13 cellular contexts compared by ENCODE assay signal in the genomic region with DNA sequence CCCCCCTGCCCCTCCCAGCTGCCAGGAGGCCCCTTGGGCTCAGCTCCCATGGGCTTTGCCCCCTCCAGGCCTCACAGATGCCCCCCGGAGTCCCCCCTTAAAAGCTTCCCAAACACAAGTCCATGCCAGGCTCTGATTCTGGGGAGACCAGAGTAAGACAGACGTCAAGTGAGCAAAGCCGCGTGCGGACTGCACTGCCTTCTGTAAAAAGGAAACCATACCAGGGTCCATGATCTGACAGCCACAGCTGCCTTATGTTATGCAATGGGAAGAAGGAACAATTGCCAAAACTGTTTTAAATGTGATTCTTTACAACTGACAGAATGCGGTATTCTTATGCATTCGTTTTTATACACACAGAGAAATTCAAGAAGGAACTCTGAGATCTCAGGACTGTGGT. TPM values are rescaled to one million over a fixed set of nuclear protein-coding genes. Genes with fewer than 3 reads are reported as not detected.
DNase-seq lines count a peak whose midpoint lies in the region; ATAC-seq and TF ChIP-seq lines count a peak whose summit lies in the region.
"Had no signal": no experiment of that assay in that cellular context is flagged by ENCODE, and none has a peak within 500 bp of the region (broad histone marks: within the 10 kb centered on the region; RNA-seq: fewer than 3 reads in every experiment).

No MANE protein-coding gene starts in this region.

- peak overlapping the region; percentile 63 for H3K27ac ChIP-seq in A673 (ENCODE audit: low read depth, low read length, poor library complexity, severe bottlenecking)
- peak overlapping the region; percentile 84 for H3K27ac ChIP-seq in KMS-11
- peak overlapping the region in 1 of 4 donors; percentile 20 for H3K27ac ChIP-seq in tibial nerve
- H3K27ac ChIP-seq: parathyroid adenoma had no signal

- H3K4me3 ChIP-seq in A673 (ENCODE audit: low read depth, low read length, poor library complexity, severe bottlenecking): no peak overlapping the region
- H3K4me3 ChIP-seq in KMS-11 (IDR thresholded peaks at IDR 0.05; ENCODE audit: insufficient read depth, low read depth, low read length): no peak overlapping the region
- H3K4me3 ChIP-seq in mucosa of descending colon: no peak overlapping the region
- H3K4me3 ChIP-seq in tibial nerve: no peak overlapping the region

- no peaks in the 10 kb centered on the region for H3K79me2 ChIP-seq in KMS-11 (ENCODE audit: insufficient read depth, low read depth)
- H3K79me2 ChIP-seq: parathyroid adenoma had no signal

- TF ChIP-seq EP300 in tibial nerve (IDR thresholded peaks at IDR 0.05): no peak

- no peaks in the 10 kb centered on the region for H4K20me1 ChIP-seq in KMS-11 (ENCODE audit: insufficient read depth)

- H3K27me3 ChIP-seq in A673 (replicated peaks; ENCODE audit: insufficient read depth, low read depth, low read length, poor library complexity) (no peaks in the 10 kb centered on the region), KMS-11 (ENCODE audit: insufficient read depth, low read depth) (no peaks in the 10 kb centered on the region), tibial nerve (no peaks in the 10 kb centered on the region)

- WGBS in tibial nerve, 2 donors: 69 to 77% methylated on average over 7 of the region's 7 CpGs

- BruUV-seq in A673 (replicated peaks; lab: Mats Ljungman, UMichigan): no TSS peak

- TF ChIP-seq POLR2A in tibial nerve (IDR thresholded peaks at IDR 0.05): no peak

- intact Hi-C loops in A673 (cut with micrococcal nuclease; ENCODE audit: unreplicated experiment): no loop called here
- intact Hi-C loops in mucosa of descending colon (cut with DNase I, micrococcal nuclease): no loop called here
- intact Hi-C loops in activated CD8-positive, alpha-beta T cell treated with anti-CD3 and anti-CD28 coated beads for 36 hours (cut with micrococcal nuclease): no loop called here

- CTCF ChIA-PET in A673 (lab: Charles Lee): interaction anchor here (0.6 kb wide), 1 partner anchor 46 kb away, joined by 7 read pairs; no protein-coding TSS in a partner anchor
- CTCF ChIA-PET in activated CD8-positive, alpha-beta T cell treated with anti-CD3 and anti-CD28 coated beads for 36 hours (lab: Charles Lee): interaction anchor here (0.8 to 1.6 kb wide), 4 partner anchors 17 to 48 kb away, joined by 3 to 8 read pairs (median 4); no protein-coding TSS in a partner anchor

- H2AFZ ChIP-seq in KMS-11 (ENCODE audit: low read depth): no peak overlapping the region
- H2AFZ ChIP-seq: parathyroid adenoma had no signal

- ATAC-seq in T-helper 17 cell (no peak), mucosa of descending colon (peak; percentile 21)
- no peak for ATAC-seq in activated CD8-positive, alpha-beta T cell treated with anti-CD3 and anti-CD28 coated beads for 36 hours

- H3K4me2 ChIP-seq in KMS-11: peak overlapping the region; percentile 84

- H3K9me3 Mint-ChIP-seq in activated CD8-positive, alpha-beta T cell treated with anti-CD3 and anti-CD28 coated beads for 36 hours: no peaks in the 10 kb centered on the region
- H3K9me3 Mint-ChIP-seq: activated naive CD8-positive, alpha-beta T cell treated with anti-CD3 and anti-CD28 coated beads, Interleukin-2, amount 10 ng/mL, durations not matched to agents 7 days and 5 days had no signal

- H3K9me3 ChIP-seq in A673 (ENCODE audit: low read depth, low read length, poor library complexity, severe bottlenecking): no peaks in the 10 kb centered on the region
- no peaks in the 10 kb centered on the region for H3K9me3 ChIP-seq in T-helper 17 cell (ENCODE audit: control insufficient read depth, low read length, poor library complexity, severe bottlenecking)
- no peaks in the 10 kb centered on the region for H3K9me3 ChIP-seq in mucosa of descending colon
- no peaks in the 10 kb centered on the region for H3K9me3 ChIP-seq in tibial nerve

- H3K4me1 ChIP-seq in A673 (ENCODE audit: insufficient read depth, low read length, poor library complexity, severe bottlenecking) (peaks cover 29% of the 10 kb centered on the region), KMS-11 (ENCODE audit: low read depth, poor library complexity, severe bottlenecking) (peaks cover 63% of the 10 kb centered on the region), mucosa of descending colon (ENCODE audit: low read depth) (no peaks in the 10 kb centered on the region), tibial nerve (peaks cover 0 to 36% (median 3%) of the 10 kb centered on the region in 4 donors)
- H3K4me1 ChIP-seq: parathyroid adenoma had no signal

- POLR2A ChIA-PET in A673 (lab: Charles Lee; ENCODE audit: low non-redundant PET): interaction anchor here (0.7 kb wide), 1 partner anchor 12 kb away, joined by 4 read pairs; no protein-coding TSS in a partner anchor
- POLR2A ChIA-PET in activated CD8-positive, alpha-beta T cell treated with anti-CD3 and anti-CD28 coated beads for 36 hours (lab: Charles Lee): interaction anchor here (0.7 to 1.6 kb wide), 2 partner anchors 14 to 32 kb away, joined by 3 to 4 read pairs; no protein-coding TSS in a partner anchor

- H3K36me3 Mint-ChIP-seq in T-helper 17 cell (ENCODE audit: low read depth): peaks cover 7% of the 10 kb centered on the region
- peaks cover 14% of the 10 kb centered on the region for H3K36me3 Mint-ChIP-seq in activated CD8-positive, alpha-beta T cell treated with anti-CD3 and anti-CD28 coated beads for 36 hours (ENCODE audit: low read depth)

- H3K4me3 Mint-ChIP-seq in T-helper 17 cell: peak overlapping the region; percentile 7
- no peak overlapping the region for H3K4me3 Mint-ChIP-seq in activated CD8-positive, alpha-beta T cell treated with anti-CD3 and anti-CD28 coated beads for 36 hours

- peaks cover 8% of the 10 kb centered on the region for H3K4me1 Mint-ChIP-seq in T-helper 17 cell
- peaks cover 11% of the 10 kb centered on the region for H3K4me1 Mint-ChIP-seq in activated CD8-positive, alpha-beta T cell treated with anti-CD3 and anti-CD28 coated beads for 36 hours (ENCODE audit: low read depth)

- H3K27ac Mint-ChIP-seq in T-helper 17 cell: peak overlapping the region; percentile 89
- H3K27ac Mint-ChIP-seq in activated CD8-positive, alpha-beta T cell treated with anti-CD3 and anti-CD28 coated beads for 36 hours: no peak overlapping the region

- no peak for TF ChIP-seq CTCF in A673 (conservative IDR thresholded peaks at IDR 0.05; ENCODE audit: low read depth, low read length)
- TF ChIP-seq CTCF in KMS-11 (conservative IDR thresholded peaks at IDR 0.05; ENCODE audit: low read depth, low read length): no peak
- no peak for TF ChIP-seq CTCF in mucosa of descending colon (IDR thresholded peaks at IDR 0.05)
- no peak for TF ChIP-seq CTCF in activated CD8-positive, alpha-beta T cell treated with anti-CD3 and anti-CD28 coated beads for 36 hours (IDR thresholded peaks at IDR 0.05)
- no peak for TF ChIP-seq CTCF in tibial nerve (IDR thresholded peaks at IDR 0.05)

- H3K36me3 ChIP-seq in A673 (ENCODE audit: insufficient read depth, low read length, poor library complexity, severe bottlenecking) (peaks cover 3% of the 10 kb centered on the region), KMS-11 (ENCODE audit: insufficient read depth) (no peaks in the 10 kb centered on the region), mucosa of descending colon (ENCODE audit: low read depth) (no peaks in the 10 kb centered on the region), tibial nerve (peaks cover 0 to 82% (median 3%) of the 10 kb centered on the region in 3 donors)

- no peak overlapping the region for H3K9ac ChIP-seq in KMS-11
- H3K9ac ChIP-seq: parathyroid adenoma had no signal

- DNase-seq in A673 (ENCODE audit: low spot score): no peak
- DNase-seq in T-helper 17 cell: no peak
- no peak for DNase-seq in mucosa of descending colon
- DNase-seq in NCI-H1930 (lab: John Stamatoyannopoulos, UW): no peak
- DNase-seq in SW480 (ENCODE audit: low spot score): no peak
- no peak for DNase-seq in activated CD8-positive, alpha-beta T cell treated with anti-CD3 and anti-CD28 coated beads for 36 hours
- no peak for DNase-seq in tibial nerve (ENCODE audit: low spot score in 2 of 2)
- DNase-seq: mammary epithelial cell had no signal

- no peaks in the 10 kb centered on the region for H3K27me3 Mint-ChIP-seq in T-helper 17 cell
- no peaks in the 10 kb centered on the region for H3K27me3 Mint-ChIP-seq in activated CD8-positive, alpha-beta T cell treated with anti-CD3 and anti-CD28 coated beads for 36 hours
- H3K27me3 Mint-ChIP-seq: activated naive CD8-positive, alpha-beta T cell treated with anti-CD3 and anti-CD28 coated beads, Interleukin-2, amount 10 ng/mL, durations not matched to agents 7 days and 5 days had no signal

RNA-seq across cellular contexts. Expression of a gene that starts 17.9 kb away (rescaled TPM):
- total RNA-seq in A673 (2021) (20.1 and 24.0 TPM in 2 replicates), T-helper 17 cell (10 to 100 TPM; 32.2 to 33.4 TPM), mucosa of descending colon (10 to 100 TPM; 25.3 to 54.6 (median 42.1) TPM), tibial nerve (100 to 1,000 TPM in 1 of 4 donors, 10 to 100 TPM in 3; 65.6 to 143 (median 95.1) TPM)
- 10 to 100 TPM; 21.8 to 21.9 TPM for total RNA-seq in activated CD8-positive, alpha-beta T cell treated with anti-CD3 and anti-CD28 coated beads for 36 hours

RNA-seq across cellular contexts. Expression of a gene that starts 18.2 kb away (rescaled TPM):
- 25.0 and 30.9 TPM in 2 replicates for total RNA-seq in A673 (2021)
- total RNA-seq in T-helper 17 cell: 10 to 100 TPM; 15.8 to 16.5 TPM
- 10 to 100 TPM; 26.2 to 28.8 (median 26.2) TPM for total RNA-seq in mucosa of descending colon
- total RNA-seq in activated CD8-positive, alpha-beta T cell treated with anti-CD3 and anti-CD28 coated beads for 36 hours: 10 to 100 TPM; 22.0 to 25.0 TPM
- 10 to 100 TPM; 23.7 to 51.6 (median 40.7) TPM for total RNA-seq in tibial nerve

RNA-seq across cellular contexts. Expression of a gene that starts 28.6 kb away (rescaled TPM):
- total RNA-seq in A673 (2021): 0.52 and 0.58 TPM in 2 replicates
- total RNA-seq in T-helper 17 cell: not detected
- not detected for total RNA-seq in mucosa of descending colon
- not detected for total RNA-seq in activated CD8-positive, alpha-beta T cell treated with anti-CD3 and anti-CD28 coated beads for 36 hours
- under 1 TPM in 1 of 4 donors, not detected in 3; 0.20 TPM for total RNA-seq in tibial nerve
- total RNA-seq: activated naive CD8-positive, alpha-beta T cell treated with anti-CD3 and anti-CD28 coated beads, Interleukin-2, amount 10 ng/mL, durations not matched to agents 7 days and 5 days; M059J; mammary epithelial cell; ureter had no signal

RNA-seq across cellular contexts. Expression of a gene that starts 41.2 kb away (rescaled TPM):
- total RNA-seq in A673 (2021) (0.39 and 1.2 TPM in 2 replicates), T-helper 17 cell (not detected), mucosa of descending colon (not detected), tibial nerve (not detected)
- not detected for total RNA-seq in activated CD8-positive, alpha-beta T cell treated with anti-CD3 and anti-CD28 coated beads for 36 hours
- total RNA-seq: activated naive CD8-positive, alpha-beta T cell treated with anti-CD3 and anti-CD28 coated beads, Interleukin-2, amount 10 ng/mL, durations not matched to agents 7 days and 5 days; mammary epithelial cell; ureter had no signal

RNA-seq across cellular contexts. Expression of a gene that starts 50.3 kb away (rescaled TPM):
- total RNA-seq in A673 (2021): 72.8 and 91.1 TPM in 2 replicates
- total RNA-seq in T-helper 17 cell: 100 to 1,000 TPM; 110 to 121 TPM
- 10 to 100 TPM; 79.2 to 90.5 (median 81.0) TPM for total RNA-seq in mucosa of descending colon
- total RNA-seq in activated CD8-positive, alpha-beta T cell treated with anti-CD3 and anti-CD28 coated beads for 36 hours: 100 to 1,000 TPM; 189 to 192 TPM
- 100 to 1,000 TPM in 2 of 4 donors, 10 to 100 TPM in 2; 45.4 to 106 (median 86.4) TPM for total RNA-seq in tibial nerve
